Comparison of ENCODE assay signal across 23 cellular contexts in the genomic region with DNA sequence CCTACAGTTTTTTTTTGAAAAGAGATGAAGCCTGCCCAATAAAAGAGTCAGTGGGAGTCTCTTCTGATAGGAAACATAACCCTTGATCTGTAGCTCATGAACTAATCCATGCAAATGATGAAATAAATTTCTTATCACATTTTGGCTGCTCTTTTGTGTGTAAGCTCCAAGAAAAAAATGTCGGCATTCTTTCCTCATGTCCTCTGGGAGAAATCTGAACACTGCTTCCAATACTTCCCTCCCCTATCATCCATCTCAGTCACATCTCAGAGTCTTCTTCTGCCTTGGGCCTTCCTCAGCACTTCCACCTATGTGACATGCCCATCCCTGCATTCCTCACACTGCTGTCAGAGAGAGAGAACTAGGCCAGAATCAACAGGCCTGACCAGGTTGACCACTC.
"Had no signal": no experiment of that assay in that cellular context is flagged by ENCODE, and none has a peak within 500 bp of the region (broad histone marks: within the 10 kb centered on the region; RNA-seq: fewer than 3 reads in every experiment).

No MANE protein-coding gene starts in this region.

- H3K4me3 ChIP-seq: heart right ventricle, pancreas, thoracic aorta, tibial nerve, upper lobe of left lung, uterus had no signal

- H3K36me3 ChIP-seq: heart right ventricle, pancreas, thoracic aorta, tibial nerve, upper lobe of left lung, uterus had no signal

- DNase-seq: central memory CD4-positive, alpha-beta T cell; effector CD8-positive, alpha-beta T cell; foreskin keratinocyte; glutamatergic neuron; heart right ventricle; hippocampal formation; left colon; mesenchymal stem cell; midbrain; naive thymus-derived CD8-positive, alpha-beta T cell; occipital lobe; pancreas; retina; small intestine; stimulated activated CD4-positive, alpha-beta T cell treated with anti-CD3 and anti-CD28 coated beads, Interleukin-15, amount 100 ng/mL, for 24 hours; stimulated activated CD4-positive, alpha-beta T cell treated with anti-CD3 and anti-CD28 coated beads, Interleukin-2, amount 100 ng/mL, for 48 hours; stimulated activated naive B cell treated with anti-CD40 and anti-IgM and Interleukin-4, amounts not matched to agents 10 μg/mL and 1 μg/mL and 100 μg/mL, for 72 hours; upper lobe of left lung; uterus had no signal

- H3K27me3 ChIP-seq: foreskin keratinocyte, heart right ventricle, pancreas, tibial nerve, upper lobe of left lung, uterus had no signal

- H3K9me3 ChIP-seq: heart right ventricle, pancreas, thoracic aorta, tibial nerve, upper lobe of left lung, uterus had no signal

- ATAC-seq: esophagus mucosa; foreskin keratinocyte; left colon; naive thymus-derived CD8-positive, alpha-beta T cell; pancreas; stimulated activated naive B cell treated with anti-CD40 and anti-IgM and Interleukin-4, amounts not matched to agents 10 μg/mL and 1 μg/mL and 100 μg/mL, for 72 hours had no signal

- H3K4me1 ChIP-seq: foreskin keratinocyte, pancreas, tibial nerve, upper lobe of left lung had no signal

- H3K27ac ChIP-seq: epithelial cell of prostate, foreskin keratinocyte, heart right ventricle, pancreas, thoracic aorta, tibial nerve, upper lobe of left lung, uterus had no signal
